Comparison of ENCODE assay signal across 14 cellular contexts in the genomic region with DNA sequence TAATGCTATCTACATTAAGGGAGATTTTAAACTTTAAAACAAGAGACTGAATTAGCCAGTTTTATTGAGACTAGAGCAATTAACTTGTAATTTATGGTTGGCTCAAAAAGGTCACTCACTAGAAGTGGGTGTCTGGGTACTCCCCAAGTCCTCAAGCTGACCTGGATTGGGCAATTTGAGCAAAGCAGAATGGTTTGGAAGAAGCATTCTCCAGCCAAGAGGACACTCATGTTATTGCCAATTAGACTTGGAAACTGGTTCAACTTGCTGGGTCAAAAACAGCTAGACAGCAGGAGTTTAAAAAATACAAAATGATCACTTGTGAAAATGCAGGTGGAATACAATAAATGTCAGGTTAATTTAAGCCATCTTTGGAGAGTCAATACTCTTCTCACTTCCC.
"Had no signal": no experiment of that assay in that cellular context is flagged by ENCODE, and none has a peak within 500 bp of the region (broad histone marks: within the 10 kb centered on the region; RNA-seq: fewer than 3 reads in every experiment).

No MANE protein-coding gene starts in this region.

- H3K4me3 ChIP-seq: colonic mucosa, tibial nerve had no signal

- H3K36me3 ChIP-seq: colonic mucosa, tibial nerve had no signal

- FAIRE-seq: TTC549 had no signal

- H3K27me3 Mint-ChIP-seq: activated CD4-positive, alpha-beta T cell treated with anti-CD3 and anti-CD28 coated beads, Interleukin-2, amount 10 ng/mL, durations not matched to agents 7 days and 5 days; activated naive CD4-positive, alpha-beta T cell treated with anti-CD3 and anti-CD28 coated beads, Interleukin-2, amount 10 ng/mL, durations not matched to agents 7 days and 5 days had no signal

- H3K4me3 Mint-ChIP-seq: activated CD4-positive, alpha-beta T cell treated with anti-CD3 and anti-CD28 coated beads, Interleukin-2, amount 10 ng/mL, durations not matched to agents 7 days and 5 days; activated naive CD4-positive, alpha-beta T cell treated with anti-CD3 and anti-CD28 coated beads, Interleukin-2, amount 10 ng/mL, durations not matched to agents 7 days and 5 days; natural killer cell treated with Interleukin-12 subunit alpha and Interleukin-12 subunit beta and Interleukin-15 and Interleukin-18, amount 100 ng/mL, for 72 hours; stimulated activated memory B cell treated with anti-CD40 and anti-IgM and Interleukin-4, amounts not matched to agents 10 μg/mL and 1 μg/mL and 100 μg/mL, for 72 hours had no signal

- H3K27me3 ChIP-seq: colonic mucosa, tibial nerve had no signal

- H3K9me3 ChIP-seq: colonic mucosa had no signal

- H3K27ac ChIP-seq: colonic mucosa, tibial nerve had no signal

- DNase-seq: activated CD4-positive, alpha-beta T cell treated with anti-CD3 and anti-CD28 coated beads, Interleukin-2, amount 10 ng/mL, durations not matched to agents 7 days and 5 days; activated CD4-positive, CD25-positive, alpha-beta regulatory T cell; activated naive CD4-positive, alpha-beta T cell treated with anti-CD3 and anti-CD28 coated beads, Interleukin-2, amount 10 ng/mL, durations not matched to agents 7 days and 5 days; caudate nucleus; colonic mucosa; kidney glomerular epithelial cell; nucleus accumbens; right cardiac atrium; T-helper 2 cell had no signal

- H3K27ac Mint-ChIP-seq: activated CD4-positive, alpha-beta T cell treated with anti-CD3 and anti-CD28 coated beads, Interleukin-2, amount 10 ng/mL, durations not matched to agents 7 days and 5 days; activated naive CD4-positive, alpha-beta T cell treated with anti-CD3 and anti-CD28 coated beads, Interleukin-2, amount 10 ng/mL, durations not matched to agents 7 days and 5 days; activated T-helper 2 cell treated with anti-CD3 and anti-CD28 coated beads, Interferon-gamma antibody, Interleukin-2, Interleukin-4, amounts not matched to agents 10 μg/mL and 5 μg/mL and 100 μg/mL, durations not matched to agents 14 hours and 24 hours and 36 hours; stimulated activated memory B cell treated with anti-CD40 and anti-IgM and Interleukin-4, amounts not matched to agents 10 μg/mL and 1 μg/mL and 100 μg/mL, for 72 hours had no signal

- ATAC-seq: natural killer cell treated with Interleukin-12 subunit alpha and Interleukin-12 subunit beta and Interleukin-15 and Interleukin-18, amount 100 ng/mL, for 72 hours; stimulated activated memory B cell treated with anti-CD40 and anti-IgM and Interleukin-4, amounts not matched to agents 10 μg/mL and 1 μg/mL and 100 μg/mL, for 72 hours had no signal
